ENCODE assay signal across 8 cellular contexts in genomic region chr2:230225486-230225885, GRCh38. TPM values are rescaled to one million over a fixed set of nuclear protein-coding genes. Genes with fewer than 3 reads are reported as not detected.
DNase-seq lines count a peak whose midpoint lies in the region; ATAC-seq and TF ChIP-seq lines count a peak whose summit lies in the region.
"Had no signal": no experiment of that assay in that cellular context is flagged by ENCODE, and none has a peak within 500 bp of the region (broad histone marks: within the 10 kb centered on the region; RNA-seq: fewer than 3 reads in every experiment).

Gene SP140 (plus strand): TSS chr2:230225736. CDS start chr2:230225845, 109 bp downstream.

- peak within 1 kb of the TSS; percentile 47 to 51 for H3K27ac ChIP-seq in liver (ENCODE audit: low read depth in 1 of 2, low read length in 2 of 2)

- no peak for TF ChIP-seq CTCF in liver (IDR thresholded peaks at IDR 0.05; ENCODE audit: low read depth, low read length, missing input control)

- peak; percentile 74 for DNase-seq in activated T-cell treated with anti-CD3 and anti-CD28 coated beads for 24 hours (ENCODE audit: low read depth)
- peak; percentile 26 to 80 for DNase-seq in stimulated activated CD8-positive, alpha-beta memory T cell treated with anti-CD3 and anti-CD28 coated beads, Interleukin-7, amount 100 ng/mL, for 48 hours (ENCODE audit: extremely low read depth in 1 of 2, low read depth in 1 of 2)
- DNase-seq in superior temporal gyrus (ENCODE audit: extremely low spot score): no peak
- DNase-seq in UCSD-AML1 (lab: John Stamatoyannopoulos, UW; ENCODE audit: unreplicated experiment): no peak

- H3K36me3 ChIP-seq in liver (ENCODE audit: control insufficient read depth in 4 of 4, insufficient read depth in 3 of 4, low read depth in 1 of 4, low read length in 3 of 4): no peaks in the 10 kb centered on the region

- ATAC-seq in GM19452 (IDR thresholded peaks at IDR 0.05; ENCODE audit: unreplicated experiment) (peak; percentile 78), HG03460 (IDR thresholded peaks at IDR 0.05; ENCODE audit: unreplicated experiment) (peak; percentile 71)

- TF ChIP-seq RAD21 in liver (IDR thresholded peaks at IDR 0.05): no peak

- H3K4me3 ChIP-seq in liver (ENCODE audit: low read depth in 1 of 3, low read length in 3 of 3): no peak within 1 kb of the TSS

- peak within 1 kb of the TSS; percentile 28 to 43 for H3K9ac ChIP-seq in liver (ENCODE audit: low read depth in 1 of 2, low read length in 2 of 2)

- no peaks in the 10 kb centered on the region for H3K27me3 ChIP-seq in liver (ENCODE audit: control insufficient read depth in 4 of 4, insufficient read depth in 4 of 4, low read length in 3 of 4)

- H3K9me3 ChIP-seq in liver (ENCODE audit: control insufficient read depth in 4 of 4, low read length in 3 of 4): peaks cover 0 to 2% (median 0%) of the 10 kb centered on the region in 4 donors

- 70% methylated on average over 8 of the region's 8 CpGs for WGBS in liver

- peaks cover 0 to under 1% (median under 1%) of the 10 kb centered on the region in 4 donors for H3K4me1 ChIP-seq in liver (ENCODE audit: control insufficient read depth in 4 of 4, insufficient read depth in 4 of 4, low read length in 3 of 4)

TF ChIP-seq in liver, 16 proteins besides CTCF, POLR2A, EP300 and RAD21:
- TF ChIP-seq NR2F2 (IDR thresholded peaks at IDR 0.05) (no peak), SP1 (IDR thresholded peaks at IDR 0.05) (no peak), RXRA (IDR thresholded peaks at IDR 0.05) (no peak), FOXA1 (IDR thresholded peaks at IDR 0.05) (no peak), GABPA (IDR thresholded peaks at IDR 0.05 in 1 of 2, conservative IDR thresholded peaks at IDR 0.05 in 1 of 2) (no peak), JUND (IDR thresholded peaks at IDR 0.05) (no peak), HNF4A (conservative IDR thresholded peaks at IDR 0.05) (no peak), TAF1 (conservative IDR thresholded peaks at IDR 0.05) (no peak), HNF4G (IDR thresholded peaks at IDR 0.05) (no peak), FOXA2 (IDR thresholded peaks at IDR 0.05) (no peak), EGR1 (IDR thresholded peaks at IDR 0.05; ENCODE audit: low read depth in 2 of 2) (no peak), REST (IDR thresholded peaks at IDR 0.05) (no peak), YY1 (IDR thresholded peaks at IDR 0.05) (no peak)
- TF ChIP-seq, protein P1, sequence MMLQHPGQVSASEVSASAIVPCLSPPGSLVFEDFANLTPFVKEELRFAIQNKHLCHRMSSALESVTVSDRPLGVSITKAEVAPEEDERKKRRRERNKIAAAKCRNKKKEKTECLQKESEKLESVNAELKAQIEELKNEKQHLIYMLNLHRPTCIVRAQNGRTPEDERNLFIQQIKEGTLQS (IDR thresholded peaks at IDR 0.05): no peak
- TF ChIP-seq, protein P2, sequence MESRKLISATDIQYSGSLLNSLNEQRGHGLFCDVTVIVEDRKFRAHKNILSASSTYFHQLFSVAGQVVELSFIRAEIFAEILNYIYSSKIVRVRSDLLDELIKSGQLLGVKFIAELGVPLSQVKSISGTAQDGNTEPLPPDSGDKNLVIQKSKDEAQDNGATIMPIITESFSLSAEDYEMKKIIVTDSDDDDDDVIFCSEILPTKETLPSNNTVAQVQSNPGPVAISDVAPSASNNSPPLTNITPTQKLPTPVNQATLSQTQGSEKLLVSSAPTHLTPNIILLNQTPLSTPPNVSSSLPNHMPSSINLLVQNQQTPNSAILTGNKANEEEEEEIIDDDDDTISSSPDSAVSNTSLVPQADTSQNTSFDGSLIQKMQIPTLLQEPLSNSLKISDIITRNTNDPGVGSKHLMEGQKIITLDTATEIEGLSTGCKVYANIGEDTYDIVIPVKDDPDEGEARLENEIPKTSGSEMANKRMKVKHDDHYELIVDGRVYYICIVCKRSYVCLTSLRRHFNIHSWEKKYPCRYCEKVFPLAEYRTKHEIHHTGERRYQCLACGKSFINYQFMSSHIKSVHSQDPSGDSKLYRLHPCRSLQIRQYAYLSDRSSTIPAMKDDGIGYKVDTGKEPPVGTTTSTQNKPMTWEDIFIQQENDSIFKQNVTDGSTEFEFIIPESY (IDR thresholded peaks at IDR 0.05): no peak
- TF ChIP-seq, protein P3, sequence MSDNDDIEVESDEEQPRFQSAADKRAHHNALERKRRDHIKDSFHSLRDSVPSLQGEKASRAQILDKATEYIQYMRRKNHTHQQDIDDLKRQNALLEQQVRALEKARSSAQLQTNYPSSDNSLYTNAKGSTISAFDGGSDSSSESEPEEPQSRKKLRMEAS (IDR thresholded peaks at IDR 0.05): no peak

RNA-seq across cellular contexts. Expression of gene SP140, which starts in this region (rescaled TPM):
- total RNA-seq in liver: 1 to 10 TPM; 1.1 to 1.8 TPM
- polyA plus RNA-seq in liver: under 1 TPM; 0.40 to 0.46 TPM
- total RNA-seq: pulmonary artery endothelial cell had no signal

Comparison
In these comparisons a context has a peak if more than half of its experiments do, and no peak if none do; other contexts are left out.
1. DNase-seq: peak in activated T-cell treated with anti-CD3 and anti-CD28 coated beads for 24 hours (single experiment) and stimulated activated CD8-positive, alpha-beta memory T cell treated with anti-CD3 and anti-CD28 coated beads, Interleukin-7, amount 100 ng/mL, for 48 hours (2 of 2); none in superior temporal gyrus (single experiment) and UCSD-AML1 (single experiment).